1 cellular context compared by ENCODE assay signal in the genomic region with DNA sequence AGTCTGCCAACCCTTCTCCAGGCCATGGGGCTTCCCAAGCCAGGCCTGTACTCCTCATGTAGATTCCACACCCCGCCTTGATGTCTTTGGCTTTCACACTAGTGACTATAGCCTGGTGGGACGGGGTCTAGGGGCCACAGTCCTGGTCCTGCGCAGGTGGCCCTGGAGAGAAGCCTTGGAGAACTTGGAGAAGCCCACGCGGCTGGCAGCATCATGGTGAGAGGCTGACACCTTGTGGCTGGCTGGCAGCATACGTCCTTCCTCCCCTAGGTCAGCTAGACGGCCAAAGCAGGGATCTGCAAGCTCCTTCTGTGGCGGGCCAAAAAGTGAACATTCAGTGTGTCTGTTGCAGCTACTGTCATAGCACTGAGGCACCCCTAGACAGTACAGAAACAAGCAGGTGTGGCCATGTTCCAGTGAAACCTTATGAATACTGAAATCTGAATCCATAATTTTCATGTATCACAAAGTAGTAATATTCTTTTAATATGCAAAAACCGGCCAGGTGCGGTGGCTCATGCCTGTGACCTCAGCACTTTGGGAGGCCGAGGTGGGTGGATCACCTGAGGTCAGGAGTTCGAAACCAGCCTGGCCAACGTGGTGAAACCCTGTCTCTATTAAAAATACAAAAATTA.
TF ChIP-seq lines count a peak whose summit lies in the region.

No MANE protein-coding gene starts in this region.

TF ChIP-seq in K562, 482 proteins besides CTCF, POLR2A, EP300 and RAD21 (continued from another document):
- TF ChIP-seq, protein P1, sequence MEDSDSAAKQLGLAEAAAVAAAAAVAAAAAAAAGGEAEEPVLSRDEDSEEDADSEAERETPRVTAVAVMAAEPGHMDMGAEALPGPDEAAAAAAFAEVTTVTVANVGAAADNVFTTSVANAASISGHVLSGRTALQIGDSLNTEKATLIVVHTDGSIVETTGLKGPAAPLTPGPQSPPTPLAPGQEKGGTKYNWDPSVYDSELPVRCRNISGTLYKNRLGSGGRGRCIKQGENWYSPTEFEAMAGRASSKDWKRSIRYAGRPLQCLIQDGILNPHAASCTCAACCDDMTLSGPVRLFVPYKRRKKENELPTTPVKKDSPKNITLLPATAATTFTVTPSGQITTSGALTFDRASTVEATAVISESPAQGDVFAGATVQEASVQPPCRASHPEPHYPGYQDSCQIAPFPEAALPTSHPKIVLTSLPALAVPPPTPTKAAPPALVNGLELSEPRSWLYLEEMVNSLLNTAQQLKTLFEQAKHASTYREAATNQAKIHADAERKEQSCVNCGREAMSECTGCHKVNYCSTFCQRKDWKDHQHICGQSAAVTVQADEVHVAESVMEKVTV (CRISPR knock-in tag; IDR thresholded peaks at IDR 0.05), result peak; percentile 82
- TF ChIP-seq KLF1 (tag; IDR thresholded peaks at IDR 0.05), result no peak
- no peak for TF ChIP-seq MCM3 (IDR thresholded peaks at IDR 0.05)
- TF ChIP-seq, protein P2, sequence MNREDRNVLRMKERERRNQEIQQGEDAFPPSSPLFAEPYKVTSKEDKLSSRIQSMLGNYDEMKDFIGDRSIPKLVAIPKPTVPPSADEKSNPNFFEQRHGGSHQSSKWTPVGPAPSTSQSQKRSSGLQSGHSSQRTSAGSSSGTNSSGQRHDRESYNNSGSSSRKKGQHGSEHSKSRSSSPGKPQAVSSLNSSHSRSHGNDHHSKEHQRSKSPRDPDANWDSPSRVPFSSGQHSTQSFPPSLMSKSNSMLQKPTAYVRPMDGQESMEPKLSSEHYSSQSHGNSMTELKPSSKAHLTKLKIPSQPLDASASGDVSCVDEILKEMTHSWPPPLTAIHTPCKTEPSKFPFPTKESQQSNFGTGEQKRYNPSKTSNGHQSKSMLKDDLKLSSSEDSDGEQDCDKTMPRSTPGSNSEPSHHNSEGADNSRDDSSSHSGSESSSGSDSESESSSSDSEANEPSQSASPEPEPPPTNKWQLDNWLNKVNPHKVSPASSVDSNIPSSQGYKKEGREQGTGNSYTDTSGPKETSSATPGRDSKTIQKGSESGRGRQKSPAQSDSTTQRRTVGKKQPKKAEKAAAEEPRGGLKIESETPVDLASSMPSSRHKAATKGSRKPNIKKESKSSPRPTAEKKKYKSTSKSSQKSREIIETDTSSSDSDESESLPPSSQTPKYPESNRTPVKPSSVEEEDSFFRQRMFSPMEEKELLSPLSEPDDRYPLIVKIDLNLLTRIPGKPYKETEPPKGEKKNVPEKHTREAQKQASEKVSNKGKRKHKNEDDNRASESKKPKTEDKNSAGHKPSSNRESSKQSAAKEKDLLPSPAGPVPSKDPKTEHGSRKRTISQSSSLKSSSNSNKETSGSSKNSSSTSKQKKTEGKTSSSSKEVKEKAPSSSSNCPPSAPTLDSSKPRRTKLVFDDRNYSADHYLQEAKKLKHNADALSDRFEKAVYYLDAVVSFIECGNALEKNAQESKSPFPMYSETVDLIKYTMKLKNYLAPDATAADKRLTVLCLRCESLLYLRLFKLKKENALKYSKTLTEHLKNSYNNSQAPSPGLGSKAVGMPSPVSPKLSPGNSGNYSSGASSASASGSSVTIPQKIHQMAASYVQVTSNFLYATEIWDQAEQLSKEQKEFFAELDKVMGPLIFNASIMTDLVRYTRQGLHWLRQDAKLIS (CRISPR knock-in tag; IDR thresholded peaks at IDR 0.05), result no peak
- no peak for TF ChIP-seq ZNF282 (CRISPR knock-in tag; IDR thresholded peaks at IDR 0.05)
- no peak for TF ChIP-seq RBM14 (IDR thresholded peaks at IDR 0.05; ENCODE audit: borderline replicate concordance, insufficient read depth, low read depth, low read length)
- no peak for TF ChIP-seq CBX2 (IDR thresholded peaks at IDR 0.05; ENCODE audit: insufficient read depth, low read length, poor library complexity, severe bottlenecking)
- TF ChIP-seq JUND (IDR thresholded peaks at IDR 0.05; ENCODE audit: borderline replicate concordance, low read depth, low read length), result 0 out of 2 replicates have a peak, but pooled peaks have one; percentile 6
- TF ChIP-seq JUND (tag; IDR thresholded peaks at IDR 0.05; ENCODE audit: borderline replicate concordance, low read depth, low read length), result no peak
- no peak for TF ChIP-seq HNRNPUL1 (IDR thresholded peaks at IDR 0.05; ENCODE audit: low read length)
- peak; percentile 14; the same call in 1 of the 2 replicates for TF ChIP-seq RB1 (IDR thresholded peaks at IDR 0.05; ENCODE audit: low read depth)
- TF ChIP-seq HDAC3 (IDR thresholded peaks at IDR 0.05; ENCODE audit: borderline replicate concordance, partially characterized antibody), result no peak
- TF ChIP-seq, protein P3, sequence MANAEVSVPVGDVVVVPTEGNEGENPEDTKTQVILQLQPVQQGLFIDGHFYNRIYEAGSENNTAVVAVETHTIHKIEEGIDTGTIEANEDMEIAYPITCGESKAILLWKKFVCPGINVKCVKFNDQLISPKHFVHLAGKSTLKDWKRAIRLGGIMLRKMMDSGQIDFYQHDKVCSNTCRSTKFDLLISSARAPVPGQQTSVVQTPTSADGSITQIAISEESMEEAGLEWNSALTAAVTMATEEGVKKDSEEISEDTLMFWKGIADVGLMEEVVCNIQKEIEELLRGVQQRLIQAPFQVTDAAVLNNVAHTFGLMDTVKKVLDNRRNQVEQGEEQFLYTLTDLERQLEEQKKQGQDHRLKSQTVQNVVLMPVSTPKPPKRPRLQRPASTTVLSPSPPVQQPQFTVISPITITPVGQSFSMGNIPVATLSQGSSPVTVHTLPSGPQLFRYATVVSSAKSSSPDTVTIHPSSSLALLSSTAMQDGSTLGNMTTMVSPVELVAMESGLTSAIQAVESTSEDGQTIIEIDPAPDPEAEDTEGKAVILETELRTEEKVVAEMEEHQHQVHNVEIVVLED (CRISPR knock-in tag; IDR thresholded peaks at IDR 0.05), result no peak
- peak; percentile 28; the same call in 1 of the 2 replicates for TF ChIP-seq ZNF263 (CRISPR knock-in tag; IDR thresholded peaks at IDR 0.05; ENCODE audit: borderline replicate concordance)
